ENCODE assay signal across 1 cellular context in genomic region chr2:69619725-69620124, GRCh38.
TF ChIP-seq lines count a peak whose summit lies in the region.

No MANE protein-coding gene starts in this region.

TF ChIP-seq in GM23338, 12 proteins besides CTCF, POLR2A, EP300 and RAD21 (continued from another document):
- TF ChIP-seq ZNF462 (CRISPR knock-in tag; IDR thresholded peaks at IDR 0.05), result no peak
